1 cellular context compared by ENCODE assay signal in genomic region chr6:167750956-167751358, GRCh38.
TF ChIP-seq lines count a peak whose summit lies in the region.

No MANE protein-coding gene starts in this region.

TF ChIP-seq in HepG2, 621 proteins besides CTCF, POLR2A, EP300 and RAD21 (continued from another document and continues in another):
- TF ChIP-seq, protein P1, sequence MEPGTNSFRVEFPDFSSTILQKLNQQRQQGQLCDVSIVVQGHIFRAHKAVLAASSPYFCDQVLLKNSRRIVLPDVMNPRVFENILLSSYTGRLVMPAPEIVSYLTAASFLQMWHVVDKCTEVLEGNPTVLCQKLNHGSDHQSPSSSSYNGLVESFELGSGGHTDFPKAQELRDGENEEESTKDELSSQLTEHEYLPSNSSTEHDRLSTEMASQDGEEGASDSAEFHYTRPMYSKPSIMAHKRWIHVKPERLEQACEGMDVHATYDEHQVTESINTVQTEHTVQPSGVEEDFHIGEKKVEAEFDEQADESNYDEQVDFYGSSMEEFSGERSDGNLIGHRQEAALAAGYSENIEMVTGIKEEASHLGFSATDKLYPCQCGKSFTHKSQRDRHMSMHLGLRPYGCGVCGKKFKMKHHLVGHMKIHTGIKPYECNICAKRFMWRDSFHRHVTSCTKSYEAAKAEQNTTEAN (CRISPR knock-in tag; conservative IDR thresholded peaks at IDR 0.05), result no peak
- TF ChIP-seq SNAPC4 (CRISPR knock-in tag; IDR thresholded peaks at IDR 0.05) (no peak), ZNF616 (CRISPR knock-in tag; IDR thresholded peaks at IDR 0.05; ENCODE audit: low read depth) (no peak), SMAD1 (CRISPR knock-in tag; IDR thresholded peaks at IDR 0.05; ENCODE audit: borderline replicate concordance, low read depth) (0 out of 2 replicates have a peak, but pooled peaks have one; percentile 46), LBX2 (CRISPR knock-in tag; IDR thresholded peaks at IDR 0.05; ENCODE audit: borderline replicate concordance) (no peak), ZBTB20 (CRISPR knock-in tag; IDR thresholded peaks at IDR 0.05; ENCODE audit: borderline replicate concordance, low read depth) (0 out of 2 replicates have a peak, but pooled peaks have one; percentile 27), MED1 (CRISPR knock-in tag; IDR thresholded peaks at IDR 0.05) (peak; percentile 79), RFXAP (CRISPR knock-in tag; IDR thresholded peaks at IDR 0.05; ENCODE audit: borderline replicate concordance) (no peak), GATAD2A (CRISPR knock-in tag; IDR thresholded peaks at IDR 0.05) (peak; percentile 72), HNF4A (CRISPR knock-in tag; IDR thresholded peaks at IDR 0.05) (peak; percentile 35; the same call in 1 of the 2 replicates), SALL1 (CRISPR knock-in tag; IDR thresholded peaks at IDR 0.05) (peak; percentile 74), TBX2 (CRISPR knock-in tag; IDR thresholded peaks at IDR 0.05; ENCODE audit: borderline replicate concordance) (peak; percentile 86; the same call in 1 of the 2 replicates), FOXK2 (IDR thresholded peaks at IDR 0.05) (no peak), SRSF9 (IDR thresholded peaks at IDR 0.05; ENCODE audit: borderline replicate concordance, insufficient read depth, low read depth, low read length, poor library complexity, severe bottlenecking) (no peak), ZNF232 (CRISPR knock-in tag; IDR thresholded peaks at IDR 0.05; ENCODE audit: borderline replicate concordance) (peak; percentile 48; the same call in 1 of the 2 replicates), ARID5B (CRISPR knock-in tag; IDR thresholded peaks at IDR 0.05) (peak; percentile 75), ZBTB42 (CRISPR knock-in tag; IDR thresholded peaks at IDR 0.05) (no peak), SMYD3 (CRISPR knock-in tag; IDR thresholded peaks at IDR 0.05) (0 out of 2 replicates have a peak, but pooled peaks have one; percentile 44), FOSL2 (CRISPR knock-in tag; IDR thresholded peaks at IDR 0.05) (peak; percentile 41; the same call in 1 of the 2 replicates), EZH2 (conservative IDR thresholded peaks at IDR 0.05; ENCODE audit: low read depth, low read length) (no peak), ZSCAN21 (CRISPR knock-in tag; IDR thresholded peaks at IDR 0.05; ENCODE audit: borderline replicate concordance) (peak; percentile 75; the same call in 1 of the 2 replicates), POGZ (CRISPR knock-in tag; IDR thresholded peaks at IDR 0.05) (no peak)
- TF ChIP-seq, protein P2, sequence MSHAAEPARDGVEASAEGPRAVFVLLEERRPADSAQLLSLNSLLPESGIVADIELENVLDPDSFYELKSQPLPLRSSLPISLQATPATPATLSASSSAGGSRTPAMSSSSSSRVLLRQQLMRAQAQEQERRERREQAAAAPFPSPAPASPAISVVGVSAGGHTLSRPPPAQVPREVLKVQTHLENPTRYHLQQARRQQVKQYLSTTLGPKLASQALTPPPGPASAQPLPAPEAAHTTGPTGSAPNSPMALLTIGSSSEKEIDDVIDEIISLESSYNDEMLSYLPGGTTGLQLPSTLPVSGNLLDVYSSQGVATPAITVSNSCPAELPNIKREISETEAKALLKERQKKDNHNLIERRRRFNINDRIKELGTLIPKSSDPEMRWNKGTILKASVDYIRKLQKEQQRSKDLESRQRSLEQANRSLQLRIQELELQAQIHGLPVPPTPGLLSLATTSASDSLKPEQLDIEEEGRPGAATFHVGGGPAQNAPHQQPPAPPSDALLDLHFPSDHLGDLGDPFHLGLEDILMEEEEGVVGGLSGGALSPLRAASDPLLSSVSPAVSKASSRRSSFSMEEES (CRISPR knock-in tag; IDR thresholded peaks at IDR 0.05), result peak; percentile 95
- TF ChIP-seq, protein P3, sequence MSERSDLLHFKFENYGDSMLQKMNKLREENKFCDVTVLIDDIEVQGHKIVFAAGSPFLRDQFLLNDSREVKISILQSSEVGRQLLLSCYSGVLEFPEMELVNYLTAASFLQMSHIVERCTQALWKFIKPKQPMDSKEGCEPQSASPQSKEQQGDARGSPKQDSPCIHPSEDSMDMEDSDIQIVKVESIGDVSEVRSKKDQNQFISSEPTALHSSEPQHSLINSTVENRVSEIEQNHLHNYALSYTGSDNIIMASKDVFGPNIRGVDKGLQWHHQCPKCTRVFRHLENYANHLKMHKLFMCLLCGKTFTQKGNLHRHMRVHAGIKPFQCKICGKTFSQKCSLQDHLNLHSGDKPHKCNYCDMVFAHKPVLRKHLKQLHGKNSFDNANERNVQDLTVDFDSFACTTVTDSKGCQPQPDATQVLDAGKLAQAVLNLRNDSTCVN (CRISPR knock-in tag; IDR thresholded peaks at IDR 0.05; ENCODE audit: borderline replicate concordance), result peak; percentile 24; the same call in 1 of the 2 replicates
- TF ChIP-seq, protein P4, sequence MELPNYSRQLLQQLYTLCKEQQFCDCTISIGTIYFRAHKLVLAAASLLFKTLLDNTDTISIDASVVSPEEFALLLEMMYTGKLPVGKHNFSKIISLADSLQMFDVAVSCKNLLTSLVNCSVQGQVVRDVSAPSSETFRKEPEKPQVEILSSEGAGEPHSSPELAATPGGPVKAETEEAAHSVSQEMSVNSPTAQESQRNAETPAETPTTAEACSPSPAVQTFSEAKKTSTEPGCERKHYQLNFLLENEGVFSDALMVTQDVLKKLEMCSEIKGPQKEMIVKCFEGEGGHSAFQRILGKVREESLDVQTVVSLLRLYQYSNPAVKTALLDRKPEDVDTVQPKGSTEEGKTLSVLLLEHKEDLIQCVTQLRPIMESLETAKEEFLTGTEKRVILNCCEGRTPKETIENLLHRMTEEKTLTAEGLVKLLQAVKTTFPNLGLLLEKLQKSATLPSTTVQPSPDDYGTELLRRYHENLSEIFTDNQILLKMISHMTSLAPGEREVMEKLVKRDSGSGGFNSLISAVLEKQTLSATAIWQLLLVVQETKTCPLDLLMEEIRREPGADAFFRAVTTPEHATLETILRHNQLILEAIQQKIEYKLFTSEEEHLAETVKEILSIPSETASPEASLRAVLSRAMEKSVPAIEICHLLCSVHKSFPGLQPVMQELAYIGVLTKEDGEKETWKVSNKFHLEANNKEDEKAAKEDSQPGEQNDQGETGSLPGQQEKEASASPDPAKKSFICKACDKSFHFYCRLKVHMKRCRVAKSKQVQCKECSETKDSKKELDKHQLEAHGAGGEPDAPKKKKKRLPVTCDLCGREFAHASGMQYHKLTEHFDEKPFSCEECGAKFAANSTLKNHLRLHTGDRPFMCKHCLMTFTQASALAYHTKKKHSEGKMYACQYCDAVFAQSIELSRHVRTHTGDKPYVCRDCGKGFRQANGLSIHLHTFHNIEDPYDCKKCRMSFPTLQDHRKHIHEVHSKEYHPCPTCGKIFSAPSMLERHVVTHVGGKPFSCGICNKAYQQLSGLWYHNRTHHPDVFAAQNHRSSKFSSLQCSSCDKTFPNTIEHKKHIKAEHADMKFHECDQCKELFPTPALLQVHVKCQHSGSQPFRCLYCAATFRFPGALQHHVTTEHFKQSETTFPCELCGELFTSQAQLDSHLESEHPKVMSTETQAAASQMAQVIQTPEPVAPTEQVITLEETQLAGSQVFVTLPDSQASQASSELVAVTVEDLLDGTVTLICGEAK (IDR thresholded peaks at IDR 0.05), result no peak
- TF ChIP-seq, protein P4 (CRISPR knock-in tag; IDR thresholded peaks at IDR 0.05), result peak; percentile 66; the same call in 1 of the 2 replicates
- TF ChIP-seq, protein P5, sequence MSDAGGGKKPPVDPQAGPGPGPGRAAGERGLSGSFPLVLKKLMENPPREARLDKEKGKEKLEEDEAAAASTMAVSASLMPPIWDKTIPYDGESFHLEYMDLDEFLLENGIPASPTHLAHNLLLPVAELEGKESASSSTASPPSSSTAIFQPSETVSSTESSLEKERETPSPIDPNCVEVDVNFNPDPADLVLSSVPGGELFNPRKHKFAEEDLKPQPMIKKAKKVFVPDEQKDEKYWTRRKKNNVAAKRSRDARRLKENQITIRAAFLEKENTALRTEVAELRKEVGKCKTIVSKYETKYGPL (CRISPR knock-in tag; IDR thresholded peaks at IDR 0.05), result peak; percentile 80; the same call in 1 of the 2 replicates
